In the genomic region with DNA sequence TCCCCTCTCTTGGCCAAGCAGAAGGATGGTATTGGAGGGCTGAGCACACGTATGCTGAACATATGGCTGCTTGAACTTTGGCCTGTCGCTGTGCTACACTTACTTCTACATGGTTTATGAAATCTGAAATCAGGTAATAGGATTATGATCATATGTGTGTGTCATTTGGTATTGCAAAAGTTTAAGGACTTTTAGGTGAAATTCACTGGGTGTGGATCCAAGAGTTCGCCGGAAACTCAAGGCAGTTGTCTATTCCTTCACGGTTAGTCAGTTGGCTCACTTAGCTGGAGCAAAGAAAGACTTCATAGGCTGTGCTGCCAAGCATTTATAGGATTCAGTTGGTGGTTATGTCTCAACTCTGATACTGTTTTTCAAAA, we compare ENCODE assay signal across 8 cellular contexts. TPM values are rescaled to one million over a fixed set of nuclear protein-coding genes. Genes with fewer than 3 reads are reported as not detected.
DNase-seq lines count a peak whose midpoint lies in the region; ATAC-seq and TF ChIP-seq lines count a peak whose summit lies in the region.

No MANE protein-coding gene starts in this region.

- no peaks in the 10 kb centered on the region for H3K9me3 Mint-ChIP-seq in activated CD4-positive, alpha-beta memory T cell treated with anti-CD3 and anti-CD28 coated beads for 36 hours
- H3K9me3 Mint-ChIP-seq in glutamatergic neuron (ENCODE audit: unreplicated experiment) = peaks cover 3% of the 10 kb centered on the region

- peak overlapping the region; percentile 44 for H3K27ac Mint-ChIP-seq in activated CD4-positive, alpha-beta memory T cell treated with anti-CD3 and anti-CD28 coated beads for 36 hours
- H3K27ac Mint-ChIP-seq in glutamatergic neuron (ENCODE audit: unreplicated experiment) = peak overlapping the region; percentile 85

- H3K4me1 Mint-ChIP-seq in activated CD4-positive, alpha-beta memory T cell treated with anti-CD3 and anti-CD28 coated beads for 36 hours (ENCODE audit: low read depth) = peaks cover 37% of the 10 kb centered on the region
- peaks cover 14% of the 10 kb centered on the region for H3K4me1 Mint-ChIP-seq in glutamatergic neuron (ENCODE audit: low read depth, unreplicated experiment)

- intact Hi-C loops in activated CD4-positive, alpha-beta memory T cell treated with anti-CD3 and anti-CD28 coated beads for 36 hours (cut with micrococcal nuclease) = loop anchor here (5.0 kb wide), 1 partner anchor 230 kb away; a partner anchor contains a TSS

- H3K27ac ChIP-seq in skin epidermis = peak overlapping the region in 19 of 21 experiments; percentile 79 to 96 (median 93)

- H3K4me3 ChIP-seq in skin epidermis = peak overlapping the region; percentile 67 to 87 (median 78)

- TF ChIP-seq CTCF in glutamatergic neuron (IDR thresholded peaks at IDR 0.05; ENCODE audit: partially characterized antibody, unreplicated experiment) = no peak

- CTCF ChIA-PET in activated CD4-positive, alpha-beta memory T cell treated with anti-CD3 and anti-CD28 coated beads for 36 hours (lab: Charles Lee) = no interaction called here

- DNase-seq in CD1c-positive myeloid dendritic cell (ENCODE audit: extremely low spot score) (peak; percentile 31), HK-2 (ENCODE audit: unreplicated experiment) (peak; percentile 2), glutamatergic neuron (no peak), DMS153 (lab: John Stamatoyannopoulos, UW) (no peak)
- no peak for DNase-seq in activated CD4-positive, alpha-beta memory T cell treated with anti-CD3 and anti-CD28 coated beads for 36 hours
- DNase-seq in central memory CD4-positive, alpha-beta T cell = no peak

- ATAC-seq in HG02642 (IDR thresholded peaks at IDR 0.05; ENCODE audit: poor library complexity, unreplicated experiment) = no peak

- POLR2A ChIA-PET in activated CD4-positive, alpha-beta memory T cell treated with anti-CD3 and anti-CD28 coated beads for 36 hours (lab: Charles Lee) = no interaction called here

- H3K4me3 Mint-ChIP-seq in activated CD4-positive, alpha-beta memory T cell treated with anti-CD3 and anti-CD28 coated beads for 36 hours = peak overlapping the region; percentile 77
- peak overlapping the region; percentile 97 for H3K4me3 Mint-ChIP-seq in glutamatergic neuron (ENCODE audit: unreplicated experiment)

- no peaks in the 10 kb centered on the region for H3K27me3 Mint-ChIP-seq in activated CD4-positive, alpha-beta memory T cell treated with anti-CD3 and anti-CD28 coated beads for 36 hours
- peaks cover 7% of the 10 kb centered on the region for H3K27me3 Mint-ChIP-seq in glutamatergic neuron (ENCODE audit: unreplicated experiment)

- peaks cover 11% of the 10 kb centered on the region for H3K36me3 Mint-ChIP-seq in activated CD4-positive, alpha-beta memory T cell treated with anti-CD3 and anti-CD28 coated beads for 36 hours
- no peaks in the 10 kb centered on the region for H3K36me3 Mint-ChIP-seq in glutamatergic neuron (ENCODE audit: unreplicated experiment)

RNA-seq across cellular contexts. Expression of a gene that starts 0.9 kb away (rescaled TPM):
- total RNA-seq in activated CD4-positive, alpha-beta memory T cell treated with anti-CD3 and anti-CD28 coated beads for 36 hours = 10 to 100 TPM; 28.9 to 32.2 TPM
- 34.1 TPM for total RNA-seq in glutamatergic neuron (ENCODE audit: unreplicated experiment)

Comparison
In these comparisons a context has a peak if more than half of its experiments do, and no peak if none do; other contexts are left out.
1. DNase-seq: peak in CD1c-positive myeloid dendritic cell (single experiment) and HK-2 (single experiment); none in activated CD4-positive, alpha-beta memory T cell treated with anti-CD3 and anti-CD28 coated beads for 36 hours (single experiment), glutamatergic neuron (single experiment), central memory CD4-positive, alpha-beta T cell (single experiment) and DMS153 (single experiment).